ENCODE assay signal across 2 cellular contexts in genomic region chr5:124289122-124289521, GRCh38.
TF ChIP-seq lines count a peak whose summit lies in the region.

No MANE protein-coding gene starts in this region.

TF ChIP-seq in Ishikawa, 13 proteins besides CTCF, POLR2A, EP300 and RAD21 (continued from another document):
- TF ChIP-seq REST (IDR thresholded peaks at IDR 0.05; ENCODE audit: low read depth) (no peak), USF1 (IDR thresholded peaks at IDR 0.05) (0 out of 2 replicates have a peak, but pooled peaks have one; percentile 24), TEAD4 (IDR thresholded peaks at IDR 0.05) (0 out of 2 replicates have a peak, but pooled peaks have one; percentile 24)

TF ChIP-seq in WTC11, 78 proteins besides CTCF, POLR2A, EP300 and RAD21 (continued from another document):
- TF ChIP-seq STAT6 (CRISPR knock-in tag; conservative IDR thresholded peaks at IDR 0.05; ENCODE audit: low read depth) (no peak), ZNF263 (CRISPR knock-in tag; IDR thresholded peaks at IDR 0.05; ENCODE audit: low read depth) (no peak), E2F1 (CRISPR knock-in tag; IDR thresholded peaks at IDR 0.05) (no peak), NFATC4 (CRISPR knock-in tag; IDR thresholded peaks at IDR 0.05) (no peak), PRDM15 (CRISPR knock-in tag; IDR thresholded peaks at IDR 0.05) (no peak)
